Comparison of ENCODE assay signal across 24 cellular contexts in genomic region chr22:47158457-47158856, GRCh38.
"Had no signal": no experiment of that assay in that cellular context is flagged by ENCODE, and none has a peak within 500 bp of the region (broad histone marks: within the 10 kb centered on the region; RNA-seq: fewer than 3 reads in every experiment).

No MANE protein-coding gene starts in this region.

- ATAC-seq: activated CD4-positive, CD25-positive, alpha-beta regulatory T cell treated with anti-CD3 and anti-CD28 coated beads, Interleukin-2, amount 50 U/mL, for 24 hours; activated CD8-positive, alpha-beta T cell treated with anti-CD3 and anti-CD28 coated beads for 36 hours had no signal

- H3K27ac Mint-ChIP-seq: activated CD8-positive, alpha-beta T cell treated with anti-CD3 and anti-CD28 coated beads for 36 hours; activated naive CD4-positive, alpha-beta T cell treated with anti-CD3 and anti-CD28 coated beads, Interleukin-2, amount 50 U/mL, for 24 hours; T-helper 1 cell treated with Interleukin-12 subunit alpha and Interleukin-12 subunit beta and Interleukin-4 antibody, amounts not matched to agents 30 μg/mL and 1 μg/mL, for 36 hours had no signal

- H3K27me3 Mint-ChIP-seq: activated CD8-positive, alpha-beta T cell treated with anti-CD3 and anti-CD28 coated beads for 36 hours; activated naive CD4-positive, alpha-beta T cell treated with anti-CD3 and anti-CD28 coated beads, Interleukin-2, amount 50 U/mL, for 24 hours had no signal

- DNase-seq: activated CD4-positive, alpha-beta T cell treated with anti-CD3 and anti-CD28 coated beads for 4 hours; activated CD8-positive, alpha-beta memory T cell treated with anti-CD3 and anti-CD28 coated beads, Interleukin-2, amount 50 U/mL, for 48 hours; activated CD8-positive, alpha-beta T cell treated with anti-CD3 and anti-CD28 coated beads for 36 hours; activated effector memory CD4-positive, alpha-beta T cell treated with Interleukin-2 at 50 U/mL for 16 hours; activated naive CD4-positive, alpha-beta T cell; activated T-cell treated with anti-CD3 and anti-CD28 coated beads, Interleukin-2, amount 50 U/mL, for 1 hour; central memory CD4-positive, alpha-beta T cell; Kasumi-1; KBM-7; NCI-H1048; NCI-H1694; NCI-H2029; NCI-H2107; NCI-H2171 treated with DMSO at 0.1 percent for 48 hours; NCI-H226; NCI-H510A treated with DMSO at 0.1 percent for 48 hours; NCI-H69; Peyer's patch; SHP77 treated with DMSO at 0.1 percent for 48 hours had no signal

- H3K36me3 ChIP-seq: breast epithelium had no signal

- H3K27ac ChIP-seq: breast epithelium, Peyer's patch, RWPE1 had no signal

- H3K4me1 Mint-ChIP-seq: activated naive CD4-positive, alpha-beta T cell treated with anti-CD3 and anti-CD28 coated beads, Interleukin-2, amount 50 U/mL, for 24 hours had no signal

- H3K4me1 ChIP-seq: breast epithelium, Peyer's patch had no signal

- H3K4me3 Mint-ChIP-seq: activated CD8-positive, alpha-beta T cell treated with anti-CD3 and anti-CD28 coated beads for 36 hours; activated naive CD4-positive, alpha-beta T cell treated with anti-CD3 and anti-CD28 coated beads, Interleukin-2, amount 50 U/mL, for 24 hours; T-helper 1 cell treated with Interleukin-12 subunit alpha and Interleukin-12 subunit beta and Interleukin-4 antibody, amounts not matched to agents 30 μg/mL and 1 μg/mL, for 36 hours had no signal

- H3K36me3 Mint-ChIP-seq: activated naive CD4-positive, alpha-beta T cell treated with anti-CD3 and anti-CD28 coated beads, Interleukin-2, amount 50 U/mL, for 24 hours had no signal

- H3K9me3 Mint-ChIP-seq: activated CD8-positive, alpha-beta T cell treated with anti-CD3 and anti-CD28 coated beads for 36 hours; activated naive CD4-positive, alpha-beta T cell treated with anti-CD3 and anti-CD28 coated beads, Interleukin-2, amount 50 U/mL, for 24 hours; T-helper 1 cell treated with Interleukin-12 subunit alpha and Interleukin-12 subunit beta and Interleukin-4 antibody, amounts not matched to agents 30 μg/mL and 1 μg/mL, for 36 hours had no signal

- H3K27me3 ChIP-seq: breast epithelium, Peyer's patch had no signal

- H3K4me3 ChIP-seq: breast epithelium, Peyer's patch had no signal

- H3K9me3 ChIP-seq: breast epithelium, Peyer's patch had no signal
